ENCODE assay signal across 28 cellular contexts in the genomic region with DNA sequence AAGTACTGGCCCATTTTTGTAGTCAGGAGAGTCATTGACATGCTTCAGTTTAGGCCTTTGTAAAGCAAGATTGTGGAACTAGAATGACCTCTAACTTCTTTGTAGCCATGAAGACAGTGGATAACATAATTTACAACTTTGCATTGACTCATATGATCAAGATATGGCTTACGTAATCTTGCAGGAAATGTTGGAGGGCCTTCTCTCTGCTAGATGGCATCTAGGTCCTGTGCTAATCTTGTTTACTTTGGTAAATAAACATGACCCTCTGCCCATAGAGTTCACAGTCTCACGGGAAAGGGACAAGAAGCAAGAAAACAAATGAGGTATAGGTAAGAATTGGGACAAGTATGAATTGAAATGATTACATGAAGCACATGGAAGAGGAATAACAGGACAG.
DNase-seq lines count a peak whose midpoint lies in the region; ATAC-seq and TF ChIP-seq lines count a peak whose summit lies in the region.
"Had no signal": no experiment of that assay in that cellular context is flagged by ENCODE, and none has a peak within 500 bp of the region (broad histone marks: within the 10 kb centered on the region; RNA-seq: fewer than 3 reads in every experiment).

No MANE protein-coding gene starts in this region.

- H3K4me1 ChIP-seq in mammary epithelial cell (ENCODE audit: insufficient read depth, low read length): peaks cover 3% of the 10 kb centered on the region
- H3K4me1 ChIP-seq in PC-9 (replicated peaks; ENCODE audit: insufficient read depth): peaks cover 23% of the 10 kb centered on the region
- H3K4me1 ChIP-seq: body of pancreas, left lung, testis, uterus had no signal

- WGBS in mammary epithelial cell (ENCODE audit: low coverage, missing lambda C conversion rate): 75% methylated on average over 2 of the region's 2 CpGs

- H4K20me1 ChIP-seq in mammary epithelial cell (ENCODE audit: insufficient read depth, low read length) (no peaks in the 10 kb centered on the region), PC-9 (ENCODE audit: insufficient read depth) (no peaks in the 10 kb centered on the region)

- H3K9ac ChIP-seq in mammary epithelial cell (ENCODE audit: insufficient read depth, low read length): no peak overlapping the region
- H3K9ac ChIP-seq: KMS-11 had no signal

- H3K4me3 Mint-ChIP-seq in MCF 10A (ENCODE audit: unreplicated experiment): no peak overlapping the region
- H3K4me3 Mint-ChIP-seq in stimulated activated effector memory CD8-positive, alpha-beta T cell treated with anti-CD3 and anti-CD28 coated beads, Interleukin-12 subunit alpha, Interleukin-12 subunit beta, amount 100 ng/mL, for 72 hours: no peak overlapping the region
- H3K4me3 Mint-ChIP-seq: activated naive CD8-positive, alpha-beta T cell; mesothelial cell of epicardium; nephron; T-helper 2 cell treated with Interferon-gamma antibody and Interleukin-4, amounts not matched to agents 5 μg/mL and 100 μg/mL, for 36 hours had no signal

- no peaks in the 10 kb centered on the region for H3K36me3 Mint-ChIP-seq in MCF 10A (ENCODE audit: insufficient read depth, unreplicated experiment)
- no peaks in the 10 kb centered on the region for H3K36me3 Mint-ChIP-seq in stimulated activated effector memory CD8-positive, alpha-beta T cell treated with anti-CD3 and anti-CD28 coated beads, Interleukin-12 subunit alpha, Interleukin-12 subunit beta, amount 100 ng/mL, for 72 hours
- H3K36me3 Mint-ChIP-seq: activated naive CD8-positive, alpha-beta T cell had no signal

- H2AFZ ChIP-seq in mammary epithelial cell (ENCODE audit: low read depth, low read length): no peak overlapping the region
- H2AFZ ChIP-seq in PC-9: no peak overlapping the region

- H3K4me2 ChIP-seq in mammary epithelial cell (ENCODE audit: insufficient read depth, low read depth, low read length) (no peak overlapping the region), PC-9 (peak overlapping the region; percentile 39)
- H3K4me2 ChIP-seq: KMS-11 had no signal

- no peaks in the 10 kb centered on the region for H3F3A ChIP-seq in PC-9 (ENCODE audit: insufficient read depth, low read depth)

- peaks cover 29% of the 10 kb centered on the region for H3K4me1 Mint-ChIP-seq in MCF 10A (ENCODE audit: insufficient read depth, unreplicated experiment)
- peaks cover 31% of the 10 kb centered on the region for H3K4me1 Mint-ChIP-seq in stimulated activated effector memory CD8-positive, alpha-beta T cell treated with anti-CD3 and anti-CD28 coated beads, Interleukin-12 subunit alpha, Interleukin-12 subunit beta, amount 100 ng/mL, for 72 hours
- H3K4me1 Mint-ChIP-seq: mesothelial cell of epicardium, nephron had no signal

- H3K79me2 ChIP-seq in mammary epithelial cell (ENCODE audit: insufficient read depth, low read length) (no peaks in the 10 kb centered on the region), PC-9 (ENCODE audit: low read depth) (no peaks in the 10 kb centered on the region)

- H3K9me3 Mint-ChIP-seq in MCF 10A (ENCODE audit: unreplicated experiment): no peaks in the 10 kb centered on the region
- H3K9me3 Mint-ChIP-seq in stimulated activated effector memory CD8-positive, alpha-beta T cell treated with anti-CD3 and anti-CD28 coated beads, Interleukin-12 subunit alpha, Interleukin-12 subunit beta, amount 100 ng/mL, for 72 hours: no peaks in the 10 kb centered on the region
- H3K9me3 Mint-ChIP-seq: T-helper 2 cell treated with Interferon-gamma antibody and Interleukin-4, amounts not matched to agents 5 μg/mL and 100 μg/mL, for 36 hours had no signal

- CTCF ChIA-PET in MCF 10A (lab: Yijun Ruan, JAX) (no interaction called here), mammary epithelial cell (lab: Charles Lee; ENCODE audit: low non-redundant PET) (no interaction called here), PC-9 (lab: Charles Lee) (no interaction called here)

- H3K9me3 ChIP-seq in mammary epithelial cell (replicated peaks; ENCODE audit: insufficient read depth, low read length): no peaks in the 10 kb centered on the region
- H3K9me3 ChIP-seq in PC-9 (ENCODE audit: insufficient read depth, low read depth): peaks cover 7% of the 10 kb centered on the region; the same call in 1 of the 2 replicates
- H3K9me3 ChIP-seq: body of pancreas, ovary, testis had no signal

- intact Hi-C loops in MCF 10A (cut with micrococcal nuclease): no loop called here
- intact Hi-C loops in mammary epithelial cell (cut with micrococcal nuclease): no loop called here
- intact Hi-C loops in PC-9 (cut with micrococcal nuclease; ENCODE audit: unreplicated experiment): no loop called here

- in situ Hi-C loops in mammary epithelial cell (cut with MboI; ENCODE audit: low sequenced_read_pairs in 2 of 2): no loop called here

- POLR2A ChIA-PET in MCF 10A (lab: Yijun Ruan, JAX) (interaction anchor here (0.7 kb wide), 1 partner anchor 43 kb away, joined by 3 read pairs; no protein-coding TSS in a partner anchor), PC-9 (lab: Charles Lee; ENCODE audit: unreplicated experiment) (no interaction called here)

- DNase-seq in MCF 10A (ENCODE audit: unreplicated experiment): peak; percentile 18
- DNase-seq in mammary epithelial cell: no peak
- peak in 1 of 2 experiments; percentile 87 for DNase-seq in PC-9
- DNase-seq in epithelial cell of prostate (ENCODE audit: low read depth, low spot score): peak; percentile 27
- no peak for DNase-seq in stimulated activated effector memory CD8-positive, alpha-beta T cell treated with anti-CD3 and anti-CD28 coated beads, Interleukin-12 subunit alpha, Interleukin-12 subunit beta, amount 100 ng/mL, for 72 hours (ENCODE audit: low spot score in 2 of 2)
- no peak for DNase-seq in NCI-H1930 (lab: John Stamatoyannopoulos, UW)
- DNase-seq in activated T-cell treated with anti-CD3 and anti-CD28 coated beads, Interleukin-2, amount 50 U/mL, for 48 hours: no peak
- no peak for DNase-seq in anterior cingulate cortex (lab: John Stamatoyannopoulos, UW)
- DNase-seq: ACHN; activated CD4-positive, alpha-beta T cell treated with anti-CD3 and anti-CD28 coated beads, Interleukin-2, amount 50 U/mL, for 4 hours; body of pancreas; COR-L47; HCEC 1CT; left lung; NCI-H1092 treated with DMSO at 0.1 percent for 48 hours; NCI-H187 treated with DMSO at 0.1 percent for 48 hours; NCI-H2227 treated with DMSO at 0.1 percent for 48 hours; ovary; retina; stimulated activated CD4-positive, alpha-beta T cell treated with anti-CD3 and anti-CD28 coated beads, Interleukin-4, amount 100 ng/mL, for 24 hours; stimulated activated naive CD4-positive, alpha-beta T cell; testis; uterus had no signal

- TF ChIP-seq CTCF in MCF 10A (IDR thresholded peaks at IDR 0.05; ENCODE audit: unreplicated experiment) (no peak), mammary epithelial cell (conservative IDR thresholded peaks at IDR 0.05 in 1 of 2, IDR thresholded peaks at IDR 0.05 in 1 of 2; ENCODE audit: extremely low read depth in 1 of 2, insufficient read depth in 1 of 2, low read depth in 1 of 2, low read length in 2 of 2) (no peak), PC-9 (conservative IDR thresholded peaks at IDR 0.05) (no peak)

- no peaks in the 10 kb centered on the region for H3K27me3 Mint-ChIP-seq in MCF 10A (ENCODE audit: insufficient read depth, unreplicated experiment)
- H3K27me3 Mint-ChIP-seq: activated naive CD8-positive, alpha-beta T cell had no signal

- H3K9me2 ChIP-seq in PC-9 (ENCODE audit: insufficient read depth): no peaks in the 10 kb centered on the region

- H3K27ac Mint-ChIP-seq in MCF 10A (ENCODE audit: low read depth, unreplicated experiment): peak overlapping the region; percentile 59
- H3K27ac Mint-ChIP-seq in stimulated activated effector memory CD8-positive, alpha-beta T cell treated with anti-CD3 and anti-CD28 coated beads, Interleukin-12 subunit alpha, Interleukin-12 subunit beta, amount 100 ng/mL, for 72 hours: peak overlapping the region; percentile 60
- H3K27ac Mint-ChIP-seq: mesothelial cell of epicardium; nephron; T-helper 2 cell treated with Interferon-gamma antibody and Interleukin-4, amounts not matched to agents 5 μg/mL and 100 μg/mL, for 36 hours had no signal

- no peak overlapping the region for H3K4me3 ChIP-seq in mammary epithelial cell (replicated peaks in 1 of 3; ENCODE audit: insufficient read depth in 1 of 3, low read depth in 2 of 3, low read length in 3 of 3)
- no peak overlapping the region for H3K4me3 ChIP-seq in PC-9
- H3K4me3 ChIP-seq: body of pancreas, left lung, ovary, testis, uterus had no signal

- H3K27me3 ChIP-seq in mammary epithelial cell (ENCODE audit: insufficient read depth, low read length): no peaks in the 10 kb centered on the region
- H3K27me3 ChIP-seq in PC-9 (ENCODE audit: insufficient read depth, low read depth): no peaks in the 10 kb centered on the region
- H3K27me3 ChIP-seq: body of pancreas, left lung, ovary, testis, uterus had no signal

- dilution Hi-C loops in mammary epithelial cell (cut with HindIII; ENCODE audit: low sequenced_read_pairs): no loop called here

- no peak for ATAC-seq in stimulated activated effector memory CD8-positive, alpha-beta T cell treated with anti-CD3 and anti-CD28 coated beads, Interleukin-12 subunit alpha, Interleukin-12 subunit beta, amount 100 ng/mL, for 72 hours
- ATAC-seq: body of pancreas, left lung had no signal

- BruUV-seq in MCF 10A (replicated peaks; lab: Mats Ljungman, UMichigan) (no TSS peak), mammary epithelial cell (replicated peaks; lab: Mats Ljungman, UMichigan) (no TSS peak), PC-9 (replicated peaks; lab: Mats Ljungman, UMichigan) (no TSS peak)

- H3K36me3 ChIP-seq in mammary epithelial cell (ENCODE audit: insufficient read depth, low read length) (no peaks in the 10 kb centered on the region), PC-9 (ENCODE audit: low read depth) (no peaks in the 10 kb centered on the region)
- H3K36me3 ChIP-seq: left lung, ovary, uterus had no signal

- no peak overlapping the region for H3K27ac ChIP-seq in mammary epithelial cell (ENCODE audit: insufficient read depth, low read depth, low read length)
- H3K27ac ChIP-seq in PC-9: peak overlapping the region; percentile 67
- H3K27ac ChIP-seq in epithelial cell of prostate: no peak overlapping the region
- H3K27ac ChIP-seq: body of pancreas, KMS-11, left lung, ovary, testis, uterus had no signal

Comparison
In these comparisons a context has a peak if more than half of its experiments do, and no peak if none do; other contexts are left out.
1. DNase-seq: peak in MCF 10A (single experiment) and epithelial cell of prostate (single experiment); none in mammary epithelial cell (single experiment), stimulated activated effector memory CD8-positive, alpha-beta T cell treated with anti-CD3 and anti-CD28 coated beads, Interleukin-12 subunit alpha, Interleukin-12 subunit beta, amount 100 ng/mL, for 72 hours (0 of 2), NCI-H1930 (0 of 2), activated T-cell treated with anti-CD3 and anti-CD28 coated beads, Interleukin-2, amount 50 U/mL, for 48 hours (0 of 2) and anterior cingulate cortex (0 of 58).